Comparison of ENCODE assay signal across 1 cellular context in the genomic region with DNA sequence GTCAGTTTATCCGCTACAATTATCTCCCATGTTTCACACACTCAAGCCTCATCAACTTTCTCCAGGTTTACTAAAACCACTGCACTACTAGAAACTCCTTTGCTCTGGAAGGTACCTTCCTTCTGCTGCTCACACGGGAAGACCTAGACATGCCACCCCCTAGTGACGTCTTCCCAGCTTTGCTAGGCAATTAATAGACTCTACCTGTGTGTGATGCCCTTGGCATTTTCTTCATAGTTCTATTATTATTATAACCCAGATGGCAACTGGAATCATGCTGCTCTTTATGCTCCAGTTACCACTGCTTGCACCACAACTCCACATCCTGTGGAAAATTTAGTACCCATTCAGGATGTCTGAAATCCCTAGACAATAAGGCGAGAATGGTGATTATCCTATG.
TF ChIP-seq lines count a peak whose summit lies in the region.

No MANE protein-coding gene starts in this region.

TF ChIP-seq in GM23338, 12 proteins besides CTCF, POLR2A, EP300 and RAD21 (continued from another document):
- TF ChIP-seq, protein P1, sequence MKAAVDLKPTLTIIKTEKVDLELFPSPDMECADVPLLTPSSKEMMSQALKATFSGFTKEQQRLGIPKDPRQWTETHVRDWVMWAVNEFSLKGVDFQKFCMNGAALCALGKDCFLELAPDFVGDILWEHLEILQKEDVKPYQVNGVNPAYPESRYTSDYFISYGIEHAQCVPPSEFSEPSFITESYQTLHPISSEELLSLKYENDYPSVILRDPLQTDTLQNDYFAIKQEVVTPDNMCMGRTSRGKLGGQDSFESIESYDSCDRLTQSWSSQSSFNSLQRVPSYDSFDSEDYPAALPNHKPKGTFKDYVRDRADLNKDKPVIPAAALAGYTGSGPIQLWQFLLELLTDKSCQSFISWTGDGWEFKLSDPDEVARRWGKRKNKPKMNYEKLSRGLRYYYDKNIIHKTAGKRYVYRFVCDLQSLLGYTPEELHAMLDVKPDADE (IDR thresholded peaks at IDR 0.05) = no peak
- TF ChIP-seq ZNF331 (CRISPR knock-in tag; IDR thresholded peaks at IDR 0.05; ENCODE audit: low read depth) (no peak), JUNB (IDR thresholded peaks at IDR 0.05; ENCODE audit: unreplicated experiment) (no peak), CREB1 (CRISPR knock-in tag; IDR thresholded peaks at IDR 0.05; ENCODE audit: low read depth) (no peak), ZNF114 (CRISPR knock-in tag; IDR thresholded peaks at IDR 0.05) (no peak)
- TF ChIP-seq, protein P2, sequence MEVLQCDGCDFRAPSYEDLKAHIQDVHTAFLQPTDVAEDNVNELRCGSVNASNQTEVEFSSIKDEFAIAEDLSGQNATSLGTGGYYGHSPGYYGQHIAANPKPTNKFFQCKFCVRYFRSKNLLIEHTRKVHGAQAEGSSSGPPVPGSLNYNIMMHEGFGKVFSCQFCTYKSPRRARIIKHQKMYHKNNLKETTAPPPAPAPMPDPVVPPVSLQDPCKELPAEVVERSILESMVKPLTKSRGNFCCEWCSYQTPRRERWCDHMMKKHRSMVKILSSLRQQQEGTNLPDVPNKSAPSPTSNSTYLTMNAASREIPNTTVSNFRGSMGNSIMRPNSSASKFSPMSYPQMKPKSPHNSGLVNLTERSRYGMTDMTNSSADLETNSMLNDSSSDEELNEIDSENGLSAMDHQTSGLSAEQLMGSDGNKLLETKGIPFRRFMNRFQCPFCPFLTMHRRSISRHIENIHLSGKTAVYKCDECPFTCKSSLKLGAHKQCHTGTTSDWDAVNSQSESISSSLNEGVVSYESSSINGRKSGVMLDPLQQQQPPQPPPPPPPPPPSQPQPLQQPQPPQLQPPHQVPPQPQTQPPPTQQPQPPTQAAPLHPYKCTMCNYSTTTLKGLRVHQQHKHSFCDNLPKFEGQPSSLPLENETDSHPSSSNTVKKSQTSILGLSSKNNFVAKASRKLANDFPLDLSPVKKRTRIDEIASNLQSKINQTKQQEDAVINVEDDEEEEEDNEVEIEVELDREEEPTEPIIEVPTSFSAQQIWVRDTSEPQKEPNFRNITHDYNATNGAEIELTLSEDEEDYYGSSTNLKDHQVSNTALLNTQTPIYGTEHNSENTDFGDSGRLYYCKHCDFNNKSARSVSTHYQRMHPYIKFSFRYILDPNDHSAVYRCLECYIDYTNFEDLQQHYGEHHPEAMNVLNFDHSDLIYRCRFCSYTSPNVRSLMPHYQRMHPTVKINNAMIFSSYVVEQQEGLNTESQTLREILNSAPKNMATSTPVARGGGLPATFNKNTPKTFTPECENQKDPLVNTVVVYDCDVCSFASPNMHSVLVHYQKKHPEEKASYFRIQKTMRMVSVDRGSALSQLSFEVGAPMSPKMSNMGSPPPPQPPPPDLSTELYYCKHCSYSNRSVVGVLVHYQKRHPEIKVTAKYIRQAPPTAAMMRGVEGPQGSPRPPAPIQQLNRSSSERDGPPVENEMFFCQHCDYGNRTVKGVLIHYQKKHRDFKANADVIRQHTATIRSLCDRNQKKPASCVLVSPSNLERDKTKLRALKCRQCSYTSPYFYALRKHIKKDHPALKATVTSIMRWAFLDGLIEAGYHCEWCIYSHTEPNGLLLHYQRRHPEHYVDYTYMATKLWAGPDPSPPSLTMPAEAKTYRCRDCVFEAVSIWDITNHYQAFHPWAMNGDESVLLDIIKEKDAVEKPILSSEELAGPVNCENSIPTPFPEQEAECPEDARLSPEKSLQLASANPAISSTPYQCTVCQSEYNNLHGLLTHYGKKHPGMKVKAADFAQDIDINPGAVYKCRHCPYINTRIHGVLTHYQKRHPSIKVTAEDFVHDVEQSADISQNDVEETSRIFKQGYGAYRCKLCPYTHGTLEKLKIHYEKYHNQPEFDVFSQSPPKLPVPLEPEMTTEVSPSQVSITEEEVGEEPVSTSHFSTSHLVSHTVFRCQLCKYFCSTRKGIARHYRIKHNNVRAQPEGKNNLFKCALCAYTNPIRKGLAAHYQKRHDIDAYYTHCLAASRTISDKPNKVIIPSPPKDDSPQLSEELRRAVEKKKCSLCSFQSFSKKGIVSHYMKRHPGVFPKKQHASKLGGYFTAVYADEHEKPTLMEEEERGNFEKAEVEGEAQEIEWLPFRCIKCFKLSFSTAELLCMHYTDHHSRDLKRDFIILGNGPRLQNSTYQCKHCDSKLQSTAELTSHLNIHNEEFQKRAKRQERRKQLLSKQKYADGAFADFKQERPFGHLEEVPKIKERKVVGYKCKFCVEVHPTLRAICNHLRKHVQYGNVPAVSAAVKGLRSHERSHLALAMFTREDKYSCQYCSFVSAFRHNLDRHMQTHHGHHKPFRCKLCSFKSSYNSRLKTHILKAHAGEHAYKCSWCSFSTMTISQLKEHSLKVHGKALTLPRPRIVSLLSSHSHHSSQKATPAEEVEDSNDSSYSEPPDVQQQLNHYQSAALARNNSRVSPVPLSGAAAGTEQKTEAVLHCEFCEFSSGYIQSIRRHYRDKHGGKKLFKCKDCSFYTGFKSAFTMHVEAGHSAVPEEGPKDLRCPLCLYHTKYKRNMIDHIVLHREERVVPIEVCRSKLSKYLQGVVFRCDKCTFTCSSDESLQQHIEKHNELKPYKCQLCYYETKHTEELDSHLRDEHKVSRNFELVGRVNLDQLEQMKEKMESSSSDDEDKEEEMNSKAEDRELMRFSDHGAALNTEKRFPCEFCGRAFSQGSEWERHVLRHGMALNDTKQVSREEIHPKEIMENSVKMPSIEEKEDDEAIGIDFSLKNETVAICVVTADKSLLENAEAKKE (CRISPR knock-in tag; IDR thresholded peaks at IDR 0.05) = no peak
